In genomic region chr7:16646427-16647081, GRCh38 we compare ENCODE assay signal across 8 cellular contexts. TPM values are rescaled to one million over a fixed set of nuclear protein-coding genes. Genes with fewer than 3 reads are reported as not detected.
DNase-seq lines count a peak whose midpoint lies in the region; ATAC-seq and TF ChIP-seq lines count a peak whose summit lies in the region.

No MANE protein-coding gene starts in this region.

- TF ChIP-seq POLR2A in IMR-90 (IDR thresholded peaks at IDR 0.05; ENCODE audit: low read depth, low read length) = no peak

- H3K27ac ChIP-seq in IMR-90 (ENCODE audit: insufficient read depth, low read length) (peak overlapping the region; percentile 93), fibroblast of lung (ENCODE audit: insufficient read depth, low read length) (peak overlapping the region; percentile 95), neuronal stem cell (replicated peaks; ENCODE audit: low read length) (peak overlapping the region; percentile 77)

- CTCF ChIA-PET in IMR-90 (lab: Yijun Ruan, JAX) = no interaction called here

- peak; percentile 51 for DNase-seq in NCI-H2171 treated with DMSO at 0.1 percent for 48 hours (lab: John Stamatoyannopoulos, UW)
- DNase-seq in NCI-H2171 (lab: John Stamatoyannopoulos, UW) = no peak
- no peak for DNase-seq in IMR-90
- peak; percentile 11 to 43 for DNase-seq in fibroblast of lung (ENCODE audit: low read depth in 2 of 2)
- DNase-seq in neuronal stem cell (ENCODE audit: low spot score) = no peak

- peak overlapping the region; percentile 80 for H2BK12ac ChIP-seq in neuronal stem cell (ENCODE audit: low read length)

- H3K4me1 ChIP-seq in IMR-90 (ENCODE audit: control insufficient read depth, insufficient read depth, low read length) = peaks cover 6% of the 10 kb centered on the region
- no peaks in the 10 kb centered on the region for H3K4me1 ChIP-seq in fibroblast of lung (ENCODE audit: control insufficient read depth, extremely low read depth, insufficient read depth, low read length)
- peaks cover 11 to 26% of the 10 kb centered on the region in 2 donors for H3K4me1 ChIP-seq in neuronal stem cell (ENCODE audit: control insufficient read depth in 2 of 2, insufficient read depth in 1 of 2, low read depth in 1 of 2, low read length in 2 of 2)

- H2BK20ac ChIP-seq in IMR-90 (ENCODE audit: low read depth, low read length) = no peak overlapping the region

- peaks cover 57% of the 10 kb centered on the region for H3K79me2 ChIP-seq in fibroblast of lung (ENCODE audit: control insufficient read depth, insufficient read depth, low read length)

- H3K23ac ChIP-seq in IMR-90 (ENCODE audit: low read depth, low read length) = peak overlapping the region; percentile 82
- H3K23ac ChIP-seq in neuronal stem cell (ENCODE audit: low read depth, low read length, poor library complexity) = peak overlapping the region; percentile 99

- H3K4me3 ChIP-seq in IMR-90 (ENCODE audit: insufficient read depth, low read depth, low read length) (peak overlapping the region; percentile 74), WI38 (ENCODE audit: low read depth, low read length) (peak overlapping the region; percentile 92), fibroblast of lung (replicated peaks in 1 of 4; ENCODE audit: control extremely low read depth in 1 of 4, insufficient read depth in 1 of 4, low read depth in 3 of 4, low read length in 4 of 4) (peak overlapping the region; percentile 75 to 96 (median 80)), neuronal stem cell (ENCODE audit: low read length in 2 of 2) (peak overlapping the region; percentile 98)

- H4K8ac ChIP-seq in IMR-90 (ENCODE audit: low read depth in 2 of 2, low read length in 2 of 2) (peak overlapping the region; percentile 31 to 44; a peak in 2 of 4 replicates), neuronal stem cell (ENCODE audit: low read depth, low read length) (no peak overlapping the region)

- intact Hi-C loops in IMR-90 (cut with micrococcal nuclease) = loop anchor here (1.0 to 5.0 kb wide), 3 partner anchors 12 to 271 kb away; partner anchors contain the start of gene AGR2

- ATAC-seq in IMR-90 (ENCODE audit: low read depth) (peak; percentile 3), HG02759 (IDR thresholded peaks at IDR 0.05; ENCODE audit: unreplicated experiment) (no peak), GM21825 (IDR thresholded peaks at IDR 0.05; ENCODE audit: unreplicated experiment) (no peak)

- H3K9ac ChIP-seq in IMR-90 (ENCODE audit: low read depth, low read length) (peak overlapping the region; percentile 67), fibroblast of lung (ENCODE audit: insufficient read depth, low read length) (peak overlapping the region; percentile 86), neuronal stem cell (ENCODE audit: low read depth, low read length, poor library complexity) (peak overlapping the region; percentile 99)

- H4K91ac ChIP-seq in IMR-90 (ENCODE audit: insufficient read depth, low read depth, low read length) (peak overlapping the region; percentile 35; the same call in 1 of the 2 replicates), neuronal stem cell (ENCODE audit: low read depth, low read length, poor library complexity) (no peak overlapping the region)

- H3K9me1 ChIP-seq in IMR-90 (ENCODE audit: insufficient read depth, low read length) = 0 out of 2 replicates have a peak, but pooled peaks cover 9% of the 10 kb centered on the region

- peak overlapping the region; percentile 61; the same call in 1 of the 2 replicates for H2BK120ac ChIP-seq in IMR-90 (ENCODE audit: low read depth, low read length)
- H2BK120ac ChIP-seq in neuronal stem cell (ENCODE audit: low read depth, low read length) = peak overlapping the region; percentile 9

- no peak for TF ChIP-seq CTCF in IMR-90 (conservative IDR thresholded peaks at IDR 0.05; ENCODE audit: low read depth, low read length)
- TF ChIP-seq CTCF in WI38 (IDR thresholded peaks at IDR 0.05; ENCODE audit: low read depth, low read length) = no peak
- TF ChIP-seq CTCF in fibroblast of lung (conservative IDR thresholded peaks at IDR 0.05 in 1 of 2, IDR thresholded peaks at IDR 0.05 in 1 of 2; ENCODE audit: low read depth in 1 of 2, low read length in 2 of 2) = no peak

- H2AK5ac ChIP-seq in IMR-90 (ENCODE audit: low read depth, low read length) (peak overlapping the region; percentile 73; the same call in 1 of the 2 replicates), neuronal stem cell (ENCODE audit: low read depth, low read length) (peak overlapping the region; percentile 60)

- peak overlapping the region; percentile 91 for H2AK9ac ChIP-seq in IMR-90 (replicated peaks; ENCODE audit: low read depth, low read length, poor library complexity)

- dilution Hi-C loops in IMR-90 (cut with HindIII; ENCODE audit: low sequenced_read_pairs, unreplicated experiment) = no loop called here

- H3K79me1 ChIP-seq in IMR-90 (ENCODE audit: low read depth in 1 of 2, low read length in 2 of 2) = peaks cover 19 to 62% of the 10 kb centered on the region in 2 experiments
- peaks cover 2% of the 10 kb centered on the region for H3K79me1 ChIP-seq in neuronal stem cell (ENCODE audit: low read depth, low read length)

- no peak overlapping the region for H4K5ac ChIP-seq in IMR-90 (ENCODE audit: low read depth, low read length)

- H3K4ac ChIP-seq in IMR-90 (ENCODE audit: low read depth, low read length) (peak overlapping the region; percentile 64; the same call in 1 of the 2 replicates), neuronal stem cell (ENCODE audit: low read length) (peak overlapping the region; percentile 97)

- H2BK15ac ChIP-seq in IMR-90 (ENCODE audit: low read depth, low read length) (no peak overlapping the region), neuronal stem cell (ENCODE audit: low read length) (peak overlapping the region; percentile 91)

- H3K56ac ChIP-seq in IMR-90 (ENCODE audit: extremely low read depth, insufficient read depth, low read length) = peak overlapping the region; percentile 68; the same call in 1 of the 2 replicates

- H2AFZ ChIP-seq in IMR-90 (replicated peaks; ENCODE audit: low read length, poor library complexity) (peak overlapping the region; percentile 98), fibroblast of lung (ENCODE audit: low read length) (peak overlapping the region; percentile 86), neuronal stem cell (ENCODE audit: low read length) (peak overlapping the region; percentile 96)

- POLR2A ChIA-PET in IMR-90 (lab: Charles Lee; ENCODE audit: unreplicated experiment) = no interaction called here

- no CpG with 5 or more reads among the region's 34 CpGs for WGBS in IMR-90 (ENCODE audit: extremely low coverage in 2 of 2, insufficient read length in 1 of 2), 2 experiments
- WGBS in neuronal stem cell (ENCODE audit: extremely low coverage in 2 of 2, insufficient read length in 2 of 2, insufficient replicate concordance in 1 of 2), 2 donors = no CpG with 5 or more reads among the region's 34 CpGs

- peak overlapping the region; percentile 10; the same call in 1 of the 2 replicates for H3K18ac ChIP-seq in IMR-90 (ENCODE audit: low read depth, low read length)
- H3K18ac ChIP-seq in neuronal stem cell (ENCODE audit: low read length) = peak overlapping the region; percentile 100

- H3K4me2 ChIP-seq in IMR-90 (ENCODE audit: low read depth, low read length) = peak overlapping the region; percentile 88
- peak overlapping the region; percentile 82 for H3K4me2 ChIP-seq in fibroblast of lung (ENCODE audit: extremely low read depth, insufficient read depth, low read length)
- H3K4me2 ChIP-seq in neuronal stem cell (ENCODE audit: insufficient read depth, low read length, poor library complexity, severe bottlenecking) = peak overlapping the region; percentile 59

- H3K9me3 ChIP-seq in IMR-90 (ENCODE audit: control insufficient read depth, insufficient read depth, low read length) (no peaks in the 10 kb centered on the region), fibroblast of lung (ENCODE audit: control insufficient read depth, insufficient read depth, low read depth, low read length) (no peaks in the 10 kb centered on the region), neuronal stem cell (replicated peaks in 1 of 2; ENCODE audit: control insufficient read depth in 2 of 2, insufficient read depth in 1 of 2, low read depth in 1 of 2, low read length in 2 of 2) (no peaks in the 10 kb centered on the region)

- H3K36me3 ChIP-seq in IMR-90 (ENCODE audit: control insufficient read depth, insufficient read depth, low read length) (no peaks in the 10 kb centered on the region), fibroblast of lung (ENCODE audit: control insufficient read depth, insufficient read depth, low read length) (no peaks in the 10 kb centered on the region), neuronal stem cell (replicated peaks in 1 of 2; ENCODE audit: control insufficient read depth in 2 of 2, insufficient read depth in 2 of 2, low read length in 2 of 2) (peaks cover 0 to 12% of the 10 kb centered on the region in 2 donors)

- peak overlapping the region; percentile 42 for H2BK5ac ChIP-seq in IMR-90 (ENCODE audit: low read depth, low read length, poor library complexity, severe bottlenecking)
- H2BK5ac ChIP-seq in neuronal stem cell (ENCODE audit: low read length) = peak overlapping the region; percentile 83

- peak overlapping the region; percentile 60 for H3K14ac ChIP-seq in IMR-90 (replicated peaks; ENCODE audit: low read depth, low read length)
- H3K14ac ChIP-seq in neuronal stem cell (ENCODE audit: low read length) = peak overlapping the region; percentile 97

- H4K20me1 ChIP-seq in IMR-90 (ENCODE audit: insufficient read depth, low read length) = peaks cover 14% of the 10 kb centered on the region; the same call in 1 of the 2 replicates
- H4K20me1 ChIP-seq in fibroblast of lung (ENCODE audit: control insufficient read depth, extremely low read depth, insufficient read depth, low read length) = no peaks in the 10 kb centered on the region

- BruUV-seq in IMR-90 (replicated peaks; lab: Mats Ljungman, UMichigan) = no TSS peak

- TF ChIP-seq RAD21 in IMR-90 (IDR thresholded peaks at IDR 0.05; ENCODE audit: low read length) = no peak

- H3K27me3 ChIP-seq in IMR-90 (ENCODE audit: control insufficient read depth, insufficient read depth, low read length) = no peaks in the 10 kb centered on the region
- H3K27me3 ChIP-seq in fibroblast of lung (ENCODE audit: control insufficient read depth, insufficient read depth, low read length) = no peaks in the 10 kb centered on the region
- no peaks in the 10 kb centered on the region for H3K27me3 ChIP-seq in neuronal stem cell (ENCODE audit: control insufficient read depth in 3 of 3, insufficient read depth in 3 of 3, low read depth in 1 of 3, low read length in 3 of 3)

- in situ Hi-C loops in IMR-90 (cut with MboI; ENCODE audit: low sequenced_read_pairs) = no loop called here

RNA-seq across cellular contexts. Expression of gene BZW2, which starts 0.6 kb away (rescaled TPM):
- total RNA-seq in IMR-90 (2012; rRNA removed) = 58.1 and 65.0 TPM in 2 replicates
- polyA plus RNA-seq in IMR-90 (2012; rRNA removed) = 86.1 and 92.9 TPM in 2 replicates
- polyA plus RNA-seq in IMR-90 (2012; cell fraction: cytosol; rRNA removed) = 28.3 and 30.7 TPM in 2 replicates
- polyA plus RNA-seq in IMR-90 (2012; cell fraction: nucleus; rRNA removed; ENCODE audit: low replicate concordance) = 10.4 and 40.8 TPM in 2 replicates
- 39.3 and 43.3 TPM in 2 replicates for total RNA-seq in fibroblast of lung
- 88.8 and 95.5 TPM in 2 replicates for polyA plus RNA-seq in fibroblast of lung
- 59.9 and 72.9 TPM in 2 replicates for polyA plus RNA-seq in fibroblast of lung (2012)
- 30.0 and 40.3 TPM in 2 replicates for polyA minus RNA-seq in fibroblast of lung (ENCODE audit: low replicate concordance)
- 113 TPM for polyA plus RNA-seq in neuronal stem cell (2013, experiment 1 of 2)
- polyA plus RNA-seq in neuronal stem cell (2013, experiment 2 of 2) = 113 TPM

RNA-seq across cellular contexts. Expression of gene ANKMY2, which starts 1.0 kb away (rescaled TPM):
- total RNA-seq in IMR-90 (2012; rRNA removed) (41.9 and 43.6 TPM in 2 replicates), fibroblast of lung (33.1 and 50.4 TPM in 2 replicates)
- polyA plus RNA-seq in IMR-90 (2012; rRNA removed) (15.8 and 19.5 TPM in 2 replicates), fibroblast of lung (23.9 and 34.3 TPM in 2 replicates)
- polyA plus RNA-seq in IMR-90 (2012; cell fraction: cytosol; rRNA removed) = 5.3 TPM in 2 replicates
- polyA plus RNA-seq in IMR-90 (2012; cell fraction: nucleus; rRNA removed; ENCODE audit: low replicate concordance) = 3.9 and 25.7 TPM in 2 replicates
- polyA plus RNA-seq in fibroblast of lung (2012) = 17.2 and 21.1 TPM in 2 replicates
- 5.8 and 6.6 TPM in 2 replicates for polyA minus RNA-seq in fibroblast of lung (ENCODE audit: low replicate concordance)
- 46.0 TPM for polyA plus RNA-seq in neuronal stem cell (2013, experiment 1 of 2)
- polyA plus RNA-seq in neuronal stem cell (2013, experiment 2 of 2) = 45.3 TPM

Comparison
In these comparisons a context has a peak if more than half of its experiments do, and no peak if none do; other contexts are left out.
1. DNase-seq: peak in NCI-H2171 treated with DMSO at 0.1 percent for 48 hours (single experiment) and fibroblast of lung (2 of 2); none in NCI-H2171 (single experiment), IMR-90 (single experiment) and neuronal stem cell (single experiment).
2. Peak in every context shown above with its lines, with median percentiles within 50 percentile points of each other: H2AFZ ChIP-seq, H3K27ac ChIP-seq, H3K4me2 ChIP-seq, H3K4me3 ChIP-seq and H3K9ac ChIP-seq.